Comparison of ENCODE assay signal across 20 cellular contexts in genomic region chr1:43321331-43321891, GRCh38. TPM values are rescaled to one million over a fixed set of nuclear protein-coding genes. Genes with fewer than 3 reads are reported as not detected.
DNase-seq lines count a peak whose midpoint lies in the region; ATAC-seq and TF ChIP-seq lines count a peak whose summit lies in the region.
"Had no signal": no experiment of that assay in that cellular context is flagged by ENCODE, and none has a peak within 500 bp of the region (broad histone marks: within the 10 kb centered on the region; RNA-seq: fewer than 3 reads in every experiment).

No MANE protein-coding gene starts in this region.

- H3K27me3 ChIP-seq in left lung (no peaks in the 10 kb centered on the region), sigmoid colon (no peaks in the 10 kb centered on the region)
- H3K27me3 ChIP-seq: Peyer's patch had no signal

- H3K4me1 ChIP-seq in left lung = no peaks in the 10 kb centered on the region
- H3K4me1 ChIP-seq in sigmoid colon = no peaks in the 10 kb centered on the region
- H3K4me1 ChIP-seq: Peyer's patch had no signal

- peaks cover 11% of the 10 kb centered on the region for H3K9me3 Mint-ChIP-seq in activated CD4-positive, alpha-beta T cell treated with anti-CD3 and anti-CD28 coated beads, Interleukin-2, amount 10 ng/mL, durations not matched to agents 24 days and 14 days

- no peak for TF ChIP-seq CTCF in left lung (IDR thresholded peaks at IDR 0.05)
- no peak for TF ChIP-seq CTCF in sigmoid colon (IDR thresholded peaks at IDR 0.05)

- H3K9me3 ChIP-seq in left lung (peaks cover 0 to 8% of the 10 kb centered on the region in 2 donors), sigmoid colon (no peaks in the 10 kb centered on the region)
- H3K9me3 ChIP-seq: Peyer's patch had no signal

- H3K27ac ChIP-seq in left lung = no peak overlapping the region
- no peak overlapping the region for H3K27ac ChIP-seq in sigmoid colon
- H3K27ac ChIP-seq: 22Rv1, C4-2B, Peyer's patch had no signal

- peaks cover 1% of the 10 kb centered on the region for H3K36me3 Mint-ChIP-seq in activated CD4-positive, alpha-beta T cell treated with anti-CD3 and anti-CD28 coated beads, Interleukin-2, amount 10 ng/mL, durations not matched to agents 24 days and 14 days (ENCODE audit: low read depth)

- no peak for TF ChIP-seq POLR2A in sigmoid colon (IDR thresholded peaks at IDR 0.05)

- DNase-seq in activated effector memory CD4-positive, alpha-beta T cell treated with anti-CD3 and anti-CD28 coated beads, Interleukin-2, amount 50 U/mL, for 16 hours = peak; percentile 55
- no peak for DNase-seq in activated effector memory CD4-positive, alpha-beta T cell treated with Interleukin-2 at 50 U/mL for 16 hours
- DNase-seq in SW480 (ENCODE audit: low spot score) (peak; percentile 23), left lung (peak; percentile 18 to 61), sigmoid colon (peak; percentile 63)
- no peak for DNase-seq in activated CD4-positive, alpha-beta T cell treated with anti-CD3 and anti-CD28 coated beads, Interleukin-2, amount 10 ng/mL, durations not matched to agents 24 days and 14 days
- DNase-seq: AML-193, DMS79, HFFc6, KBM-7, MV-4-11, NCI-H1694 treated with DMSO at 0.1 percent for 48 hours, Peyer's patch had no signal

- H3K4me3 Mint-ChIP-seq in activated CD4-positive, alpha-beta T cell treated with anti-CD3 and anti-CD28 coated beads, Interleukin-2, amount 10 ng/mL, durations not matched to agents 24 days and 14 days = no peak overlapping the region
- H3K4me3 Mint-ChIP-seq: HFFc6 had no signal

- H3K4me3 ChIP-seq in left lung (no peak overlapping the region), sigmoid colon (no peak overlapping the region)
- H3K4me3 ChIP-seq: Peyer's patch had no signal

- H3K36me3 ChIP-seq in left lung (peaks cover 0 to 20% of the 10 kb centered on the region in 2 donors), sigmoid colon (no peaks in the 10 kb centered on the region)
- H3K36me3 ChIP-seq: Peyer's patch had no signal

- intact Hi-C loops in left lung (cut with DNase I) (no loop called here), sigmoid colon (cut with DNase I) (no loop called here)
- intact Hi-C loops in activated CD4-positive, alpha-beta T cell treated with anti-CD3 and anti-CD28 coated beads, Interleukin-2, amount 10 ng/mL, durations not matched to agents 24 days and 14 days (cut with micrococcal nuclease) = no loop called here

- TF ChIP-seq EP300 in sigmoid colon (IDR thresholded peaks at IDR 0.05) = no peak

- no peaks in the 10 kb centered on the region for H3K27me3 Mint-ChIP-seq in activated CD4-positive, alpha-beta T cell treated with anti-CD3 and anti-CD28 coated beads, Interleukin-2, amount 10 ng/mL, durations not matched to agents 24 days and 14 days

- 94 to 96% methylated on average over 16 of the region's 16 CpGs for WGBS in sigmoid colon, 2 donors

- no peak for ATAC-seq in left lung
- no peak for ATAC-seq in HG02588 (IDR thresholded peaks at IDR 0.05; ENCODE audit: unreplicated experiment)
- no peak for ATAC-seq in GM21526 (IDR thresholded peaks at IDR 0.05; ENCODE audit: low FRiP score, unreplicated experiment)
- ATAC-seq: Right ventricle myocardium inferior had no signal

- H3K27ac Mint-ChIP-seq in activated CD4-positive, alpha-beta T cell treated with anti-CD3 and anti-CD28 coated beads, Interleukin-2, amount 10 ng/mL, durations not matched to agents 24 days and 14 days = no peak overlapping the region
- H3K27ac Mint-ChIP-seq: HFFc6 had no signal

- H3K4me1 Mint-ChIP-seq in activated CD4-positive, alpha-beta T cell treated with anti-CD3 and anti-CD28 coated beads, Interleukin-2, amount 10 ng/mL, durations not matched to agents 24 days and 14 days = peaks cover 12% of the 10 kb centered on the region

RNA-seq across cellular contexts. Expression of gene MPL, which starts 16.2 kb away (rescaled TPM):
- total RNA-seq in left lung (under 1 TPM; 0.24 to 0.67 TPM), sigmoid colon (not detected)
- not detected for polyA plus RNA-seq in sigmoid colon
- not detected in 2 replicates for total RNA-seq in activated CD4-positive, alpha-beta T cell treated with anti-CD3 and anti-CD28 coated beads, Interleukin-2, amount 10 ng/mL, durations not matched to agents 24 days and 14 days
- total RNA-seq: H4, HFFc6, NCI-H460, Peyer's patch had no signal

RNA-seq across cellular contexts. Expression of gene TIE1, which starts 20.6 kb away (rescaled TPM):
- total RNA-seq in left lung (10 to 100 TPM; 38.5 to 67.8 TPM), sigmoid colon (10 to 100 TPM in 3 of 4 donors, 1 to 10 TPM in 1; 8.8 to 33.8 (median 10.2) TPM)
- 1 to 10 TPM; 1.2 to 9.5 (median 1.8) TPM for polyA plus RNA-seq in sigmoid colon
- 0.23 and 0.40 TPM in 2 replicates for total RNA-seq in activated CD4-positive, alpha-beta T cell treated with anti-CD3 and anti-CD28 coated beads, Interleukin-2, amount 10 ng/mL, durations not matched to agents 24 days and 14 days
- total RNA-seq: NCI-H460 had no signal

RNA-seq across cellular contexts. Expression of gene C1orf210, which starts 36.0 kb away (rescaled TPM):
- 10 to 100 TPM; 13.1 to 22.5 TPM for total RNA-seq in left lung
- total RNA-seq in sigmoid colon = 1 to 10 TPM in 1 of 4 donors, not detected in 3; 2.1 TPM
- 10 to 100 TPM; 44.6 to 68.5 (median 64.3) TPM for polyA plus RNA-seq in sigmoid colon
- total RNA-seq in activated CD4-positive, alpha-beta T cell treated with anti-CD3 and anti-CD28 coated beads, Interleukin-2, amount 10 ng/mL, durations not matched to agents 24 days and 14 days = not detected in 2 replicates
- total RNA-seq: H4, HFFc6, Right ventricle myocardium inferior had no signal

RNA-seq across cellular contexts. Expression of gene CDC20, which starts 37.4 kb away (rescaled TPM):
- total RNA-seq in left lung = 10 to 100 TPM in 1 of 2 donors, 1 to 10 TPM in 1; 7.9 to 18.0 TPM
- total RNA-seq in sigmoid colon = 1 to 10 TPM in 2 of 4 donors, under 1 TPM in 2; 0.66 to 3.4 (median 1.2) TPM
- polyA plus RNA-seq in sigmoid colon = 10 to 100 TPM; 11.4 to 65.7 (median 17.1) TPM
- 84.3 and 86.9 TPM in 2 replicates for total RNA-seq in activated CD4-positive, alpha-beta T cell treated with anti-CD3 and anti-CD28 coated beads, Interleukin-2, amount 10 ng/mL, durations not matched to agents 24 days and 14 days

RNA-seq across cellular contexts. Expression of gene ELOVL1, which starts 46.4 kb away (rescaled TPM):
- total RNA-seq in left lung (100 to 1,000 TPM; 118 to 144 TPM), sigmoid colon (10 to 100 TPM; 26.8 to 39.6 (median 29.5) TPM)
- polyA plus RNA-seq in sigmoid colon = 100 to 1,000 TPM in 1 of 3 donors, 10 to 100 TPM in 2; 43.2 to 155 (median 63.6) TPM
- total RNA-seq in activated CD4-positive, alpha-beta T cell treated with anti-CD3 and anti-CD28 coated beads, Interleukin-2, amount 10 ng/mL, durations not matched to agents 24 days and 14 days = 76.8 and 85.1 TPM in 2 replicates

Comparison
In these comparisons a context has a peak if more than half of its experiments do, and no peak if none do; other contexts are left out.
1. DNase-seq: peak in activated effector memory CD4-positive, alpha-beta T cell treated with anti-CD3 and anti-CD28 coated beads, Interleukin-2, amount 50 U/mL, for 16 hours (single experiment), SW480 (single experiment), left lung (2 of 2) and sigmoid colon (single experiment); none in activated effector memory CD4-positive, alpha-beta T cell treated with Interleukin-2 at 50 U/mL for 16 hours (single experiment) and activated CD4-positive, alpha-beta T cell treated with anti-CD3 and anti-CD28 coated beads, Interleukin-2, amount 10 ng/mL, durations not matched to agents 24 days and 14 days (single experiment).
2. RNA of gene C1orf210, which starts 36.0 kb away (total RNA-seq): 13.1 to 22.5 TPM in left lung; 2.1 TPM in sigmoid colon and not detected in activated CD4-positive, alpha-beta T cell treated with anti-CD3 and anti-CD28 coated beads, Interleukin-2, amount 10 ng/mL, durations not matched to agents 24 days and 14 days; every median in the first group is over 4 times any median in the second.